11 cellular contexts compared by ENCODE assay signal in the genomic region with DNA sequence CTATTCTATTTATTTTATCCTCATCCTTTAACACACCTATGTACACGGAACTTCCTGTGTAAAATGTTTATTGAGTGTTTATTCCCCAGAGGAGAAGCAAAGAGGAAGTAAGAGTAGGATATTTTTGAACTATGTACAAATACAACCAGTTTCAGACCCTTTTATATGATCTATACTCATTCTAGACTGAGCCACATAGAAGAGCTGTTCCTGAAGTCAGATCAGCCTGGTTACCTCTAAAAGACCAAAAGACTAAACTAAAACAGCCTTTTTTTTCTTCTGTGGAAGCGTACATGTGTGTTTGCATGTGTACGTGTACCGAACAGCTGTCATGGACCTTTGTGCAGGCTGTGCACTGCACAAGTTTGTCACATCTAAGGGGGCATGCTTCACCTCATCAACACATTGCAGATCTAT.
DNase-seq lines count a peak whose midpoint lies in the region; ATAC-seq lines count a peak whose summit lies in the region.
"Had no signal": no experiment of that assay in that cellular context is flagged by ENCODE, and none has a peak within 500 bp of the region (broad histone marks: within the 10 kb centered on the region; RNA-seq: fewer than 3 reads in every experiment).

No MANE protein-coding gene starts in this region.

- H3K4me1 Mint-ChIP-seq in memory B cell: peaks cover 44% of the 10 kb centered on the region

- no peaks in the 10 kb centered on the region for H3K36me3 Mint-ChIP-seq in memory B cell

- ATAC-seq in GM18861 (IDR thresholded peaks at IDR 0.05; ENCODE audit: unreplicated experiment): peak; percentile 79
- peak; percentile 59 for ATAC-seq in GM21717 (IDR thresholded peaks at IDR 0.05; ENCODE audit: unreplicated experiment)
- peak; percentile 83 for ATAC-seq in HG03432 (IDR thresholded peaks at IDR 0.05; ENCODE audit: unreplicated experiment)
- peak; percentile 78 for ATAC-seq in memory B cell (ENCODE audit: low read depth)

- peak overlapping the region; percentile 95 for H3K27ac Mint-ChIP-seq in memory B cell

- peak in 1 of 2 donors; percentile 14 for DNase-seq in memory B cell (ENCODE audit: low spot score in 2 of 2)
- no peak for DNase-seq in SKM-1 treated with dmso at 0.1 percent for 144 hours (lab: John Stamatoyannopoulos, UW; ENCODE audit: unreplicated experiment)
- no peak for DNase-seq in ecto neural progenitor cell (ENCODE audit: low spot score)
- DNase-seq in kidney glomerular epithelial cell (lab: John Stamatoyannopoulos, UW): no peak
- no peak for DNase-seq in KG1 (lab: John Stamatoyannopoulos, UW)
- DNase-seq: activated CD4-positive, alpha-beta T cell treated with anti-CD3 and anti-CD28 coated beads, Interleukin-2, amount 50 U/mL, for 48 hours; stimulated activated CD4-positive, alpha-beta T cell treated with anti-CD3 and anti-CD28 coated beads, Interleukin-1b, Interleukin-23, amount 100 ng/mL, for 48 hours; upper lobe of right lung had no signal

- peaks cover 2% of the 10 kb centered on the region for H3K9me3 Mint-ChIP-seq in memory B cell

- H3K27me3 Mint-ChIP-seq in memory B cell: no peaks in the 10 kb centered on the region

- peak overlapping the region; percentile 81 for H3K4me3 Mint-ChIP-seq in memory B cell
